In genomic region chr11:40029406-40029805, GRCh38 we compare ENCODE assay signal across 20 cellular contexts.
DNase-seq lines count a peak whose midpoint lies in the region; ATAC-seq and TF ChIP-seq lines count a peak whose summit lies in the region.
"Had no signal": no experiment of that assay in that cellular context is flagged by ENCODE, and none has a peak within 500 bp of the region (broad histone marks: within the 10 kb centered on the region; RNA-seq: fewer than 3 reads in every experiment).

No MANE protein-coding gene starts in this region.

- H3K4me3 Mint-ChIP-seq in endodermal cell: no peak overlapping the region
- H3K4me3 Mint-ChIP-seq: activated CD4-positive, alpha-beta T cell treated with anti-CD3 and anti-CD28 coated beads, Interleukin-2, amount 10 ng/mL, durations not matched to agents 7 days and 5 days; B cell; T-helper 1 cell treated with Interleukin-12 subunit alpha and Interleukin-12 subunit beta and Interleukin-4 antibody, amounts not matched to agents 30 μg/mL and 1 μg/mL, for 36 hours had no signal

- 95 to 98% methylated on average over 7 to 13 of the region's 13 CpGs for WGBS in endodermal cell (ENCODE audit: insufficient coverage in 1 of 2, insufficient read length in 1 of 2), 2 experiments
- 67 to 76% methylated on average over 13 of the region's 13 CpGs for WGBS in thyroid gland, 2 donors

- H3K9me3 ChIP-seq in endodermal cell (ENCODE audit: control insufficient read depth, low read length) (peaks cover 24% of the 10 kb centered on the region), mucosa of descending colon (no peaks in the 10 kb centered on the region), thyroid gland (no peaks in the 10 kb centered on the region), left ventricle myocardium inferior (replicated peaks) (peaks cover 21% of the 10 kb centered on the region)
- H3K9me3 ChIP-seq: esophagus muscularis mucosa had no signal

- H3K27ac ChIP-seq in endodermal cell (ENCODE audit: low read depth, low read length): no peak overlapping the region
- peak overlapping the region in 1 of 3 donors; percentile 30 for H3K27ac ChIP-seq in thyroid gland
- H3K27ac ChIP-seq in left ventricle myocardium inferior (replicated peaks): no peak overlapping the region
- H3K27ac ChIP-seq: esophagus muscularis mucosa, HL-60 had no signal

- H3K9ac ChIP-seq in endodermal cell (ENCODE audit: extremely low read depth, low read length, poor library complexity, severe bottlenecking): no peak overlapping the region

- H3K36me3 Mint-ChIP-seq in endodermal cell (ENCODE audit: low read depth): peaks cover 7% of the 10 kb centered on the region

- intact Hi-C loops in mucosa of descending colon (cut with DNase I, micrococcal nuclease): no loop called here
- intact Hi-C loops in thyroid gland (cut with DNase I): no loop called here
- intact Hi-C loops in left ventricle myocardium inferior (cut with micrococcal nuclease): no loop called here

- peak overlapping the region; percentile 18 for H3K27ac Mint-ChIP-seq in endodermal cell
- H3K27ac Mint-ChIP-seq: activated CD4-positive, alpha-beta T cell treated with anti-CD3 and anti-CD28 coated beads, Interleukin-2, amount 10 ng/mL, durations not matched to agents 7 days and 5 days; B cell; T-helper 1 cell treated with Interleukin-12 subunit alpha and Interleukin-12 subunit beta and Interleukin-4 antibody, amounts not matched to agents 30 μg/mL and 1 μg/mL, for 36 hours had no signal

- TF ChIP-seq CTCF in endodermal cell (conservative IDR thresholded peaks at IDR 0.05): no peak
- no peak for TF ChIP-seq CTCF in mucosa of descending colon (IDR thresholded peaks at IDR 0.05)
- no peak for TF ChIP-seq CTCF in thyroid gland (IDR thresholded peaks at IDR 0.05)
- TF ChIP-seq CTCF in left ventricle myocardium inferior (IDR thresholded peaks at IDR 0.05; ENCODE audit: borderline replicate concordance): no peak

- H3K4me1 Mint-ChIP-seq in endodermal cell: peaks cover 22% of the 10 kb centered on the region
- H3K4me1 Mint-ChIP-seq: activated CD4-positive, alpha-beta T cell treated with anti-CD3 and anti-CD28 coated beads, Interleukin-2, amount 10 ng/mL, durations not matched to agents 7 days and 5 days; B cell had no signal

- no peaks in the 10 kb centered on the region for H3K27me3 ChIP-seq in endodermal cell (ENCODE audit: control insufficient read depth, insufficient read depth, low read length, poor library complexity, severe bottlenecking)
- no peaks in the 10 kb centered on the region for H3K27me3 ChIP-seq in thyroid gland
- no peaks in the 10 kb centered on the region for H3K27me3 ChIP-seq in left ventricle myocardium inferior (ENCODE audit: low read depth)
- H3K27me3 ChIP-seq: esophagus muscularis mucosa had no signal

- H3K36me3 ChIP-seq in endodermal cell (ENCODE audit: control insufficient read depth, insufficient read depth, low read length): no peaks in the 10 kb centered on the region
- no peaks in the 10 kb centered on the region for H3K36me3 ChIP-seq in mucosa of descending colon (ENCODE audit: low read depth)
- H3K36me3 ChIP-seq in thyroid gland: no peaks in the 10 kb centered on the region
- H3K36me3 ChIP-seq in left ventricle myocardium inferior: no peaks in the 10 kb centered on the region
- H3K36me3 ChIP-seq: esophagus muscularis mucosa had no signal

- peaks cover 18% of the 10 kb centered on the region for H3K9me3 Mint-ChIP-seq in endodermal cell

- H3K4me1 ChIP-seq in endodermal cell (ENCODE audit: control insufficient read depth, insufficient read depth, low read length): no peaks in the 10 kb centered on the region
- H3K4me1 ChIP-seq in mucosa of descending colon (ENCODE audit: low read depth): no peaks in the 10 kb centered on the region
- H3K4me1 ChIP-seq in thyroid gland: peaks cover 3% of the 10 kb centered on the region in 2 donors
- H3K4me1 ChIP-seq in left ventricle myocardium inferior: no peaks in the 10 kb centered on the region
- H3K4me1 ChIP-seq: esophagus muscularis mucosa had no signal

- DNase-seq in NCI-H146 (lab: John Stamatoyannopoulos, UW) (peak; percentile 6), NCI-H146 treated with DMSO at 0.1 percent for 48 hours (lab: John Stamatoyannopoulos, UW; ENCODE audit: unreplicated experiment) (no peak), endodermal cell (no peak), mucosa of descending colon (peak in 2 of 3 donors; percentile 21 to 25), thyroid gland (peak; percentile 2 to 7), left ventricle myocardium inferior (no peak), hypothalamus (lab: John Stamatoyannopoulos, UW) (no peak)
- DNase-seq: activated CD4-positive, alpha-beta T cell treated with anti-CD3 and anti-CD28 coated beads, Interleukin-2, amount 10 ng/mL, durations not matched to agents 7 days and 5 days; activated effector memory CD4-positive, alpha-beta T cell treated with Interleukin-2 at 50 U/mL for 16 hours; effector memory CD4-positive, alpha-beta T cell; GOT3; NCI-H2107; NK-92 treated with Interleukin-12 subunit alpha and Interleukin-12 subunit beta, amount 100 ng/mL, for 24 hours; nucleus accumbens; retina had no signal

- no peaks in the 10 kb centered on the region for H3K27me3 Mint-ChIP-seq in endodermal cell (ENCODE audit: insufficient read depth)
- H3K27me3 Mint-ChIP-seq: activated CD4-positive, alpha-beta T cell treated with anti-CD3 and anti-CD28 coated beads, Interleukin-2, amount 10 ng/mL, durations not matched to agents 7 days and 5 days; B cell had no signal

- ATAC-seq in mucosa of descending colon (peak; percentile 44), HG03097 (IDR thresholded peaks at IDR 0.05; ENCODE audit: low FRiP score, unreplicated experiment) (no peak)

- H3K4me3 ChIP-seq in endodermal cell (ENCODE audit: low read length) (no peak overlapping the region), mucosa of descending colon (no peak overlapping the region), thyroid gland (replicated peaks in 1 of 3) (no peak overlapping the region), left ventricle myocardium inferior (no peak overlapping the region)
- H3K4me3 ChIP-seq: esophagus muscularis mucosa had no signal

- no peak for TF ChIP-seq POLR2A in thyroid gland (IDR thresholded peaks at IDR 0.05)

Comparison
In these comparisons a context has a peak if more than half of its experiments do, and no peak if none do; other contexts are left out.
1. DNase-seq: peak in NCI-H146 (single experiment), mucosa of descending colon (2 of 3) and thyroid gland (2 of 2); none in NCI-H146 treated with DMSO at 0.1 percent for 48 hours (single experiment), endodermal cell (single experiment), left ventricle myocardium inferior (single experiment) and hypothalamus (0 of 51).